19 cellular contexts compared by ENCODE assay signal in the genomic region with DNA sequence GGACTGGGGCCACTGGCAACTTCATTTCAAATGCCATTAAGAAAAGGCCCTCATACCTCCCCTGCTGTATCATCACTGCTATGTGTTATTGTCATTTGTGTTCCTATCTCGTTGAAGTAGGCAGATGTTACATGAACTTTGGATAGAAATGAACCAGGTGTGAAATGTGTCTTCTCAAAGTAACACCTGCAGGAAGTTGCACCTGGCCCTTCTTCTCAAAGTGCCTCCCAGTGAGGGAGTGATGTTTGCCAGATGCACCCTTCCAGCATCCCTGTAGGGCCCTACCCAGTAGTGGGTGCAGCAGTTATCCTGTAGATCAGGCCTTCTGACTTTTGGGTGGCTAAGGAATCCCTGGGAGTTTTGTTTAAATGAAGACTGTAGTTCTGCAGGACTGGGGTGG.
"Had no signal": no experiment of that assay in that cellular context is flagged by ENCODE, and none has a peak within 500 bp of the region (broad histone marks: within the 10 kb centered on the region; RNA-seq: fewer than 3 reads in every experiment).

No MANE protein-coding gene starts in this region.

- ATAC-seq: activated CD4-positive, alpha-beta T cell treated with anti-CD3 and anti-CD28 coated beads for 36 hours; activated naive CD4-positive, alpha-beta T cell treated with anti-CD3 and anti-CD28 coated beads, Interleukin-2, amount 50 U/mL, for 72 hours; activated T-helper 17 cell treated with anti-CD3 and anti-CD28 coated beads, Interleukin-2, amount 50 U/mL, for 72 hours; gastroesophageal sphincter; heart left ventricle; natural killer cell treated with Interleukin-12 subunit alpha and Interleukin-12 subunit beta and Interleukin-15 and Interleukin-18, amount 100 ng/mL, for 72 hours; psoas muscle had no signal

- H3K27ac ChIP-seq: colonic mucosa, epithelial cell of prostate, heart left ventricle, neutrophil, ovary, psoas muscle had no signal

- DNase-seq: activated B cell treated with CpG ODN at 0.5 μM for 24 hours; activated CD4-positive, alpha-beta T cell treated with anti-CD3 and anti-CD28 coated beads for 36 hours; activated CD4-positive, alpha-beta T cell treated with anti-CD3 and anti-CD28 coated beads, Interleukin-2, amount 50 U/mL, for 4 hours; activated CD8-positive, alpha-beta memory T cell treated with anti-CD3 and anti-CD28 coated beads for 24 hours; activated CD8-positive, alpha-beta memory T cell treated with anti-CD3 and anti-CD28 coated beads, Interleukin-2, amount 50 U/mL, for 4 hours; activated T-cell treated with anti-CD3 and anti-CD28 coated beads, Interleukin-2, amount 50 U/mL, for 24 hours; colonic mucosa; heart left ventricle; islet precursor cell; left cardiac atrium; ovary; psoas muscle; stimulated activated CD4-positive, alpha-beta T cell treated with anti-CD3 and anti-CD28 coated beads, Interleukin-1b, Interleukin-23, amount 100 ng/mL, for 48 hours had no signal
